In the genomic region with DNA sequence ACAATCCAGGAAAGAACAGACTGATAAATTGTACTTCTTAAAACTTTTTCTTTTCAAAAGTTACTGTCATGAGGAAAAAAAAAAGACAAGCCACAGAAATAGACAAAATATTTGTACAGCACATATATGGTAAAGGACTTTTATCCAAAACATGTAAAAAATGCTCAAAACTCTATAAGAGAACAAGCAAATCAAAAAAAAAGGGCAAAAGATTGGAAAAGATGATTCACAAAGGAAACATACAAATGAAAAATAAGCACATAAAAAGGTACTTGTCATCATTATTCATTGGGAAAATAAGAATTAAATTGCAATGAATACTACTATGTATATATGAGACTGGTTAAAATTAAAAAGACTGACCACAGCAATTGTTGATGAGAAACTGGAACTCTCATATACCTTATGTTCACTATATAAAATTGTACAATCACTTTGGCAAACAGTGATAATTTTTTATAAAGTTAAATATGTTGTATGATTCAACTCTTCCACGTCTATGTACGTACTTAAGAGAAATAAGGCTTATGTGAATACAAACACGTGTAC, we compare ENCODE assay signal across 15 cellular contexts.
"Had no signal": no experiment of that assay in that cellular context is flagged by ENCODE, and none has a peak within 500 bp of the region (broad histone marks: within the 10 kb centered on the region; RNA-seq: fewer than 3 reads in every experiment).

No MANE protein-coding gene starts in this region.

- H3K4me3 ChIP-seq: adrenal gland, body of pancreas, right atrium auricular region, skin epidermis, suprapubic skin, transverse colon, vagina had no signal

- H3K36me3 ChIP-seq: adrenal gland, right atrium auricular region, suprapubic skin, transverse colon, vagina, WERI-Rb-1 had no signal

- ATAC-seq: body of pancreas, left ventricle myocardium superior had no signal

- H3K27me3 ChIP-seq: adrenal gland, body of pancreas, right atrium auricular region, suprapubic skin, transverse colon, vagina had no signal

- H3K27ac ChIP-seq: adrenal gland, body of pancreas, right atrium auricular region, skin epidermis, suprapubic skin, transverse colon, vagina, WERI-Rb-1 had no signal

- DNase-seq: activated CD4-positive, alpha-beta T cell treated with anti-CD3 and anti-CD28 coated beads for 1 hour; activated gamma-delta T cell; adrenal gland; body of pancreas; endodermal cell; immature natural killer cell; left ventricle myocardium superior; occipital lobe; transverse colon; WERI-Rb-1 had no signal

- FAIRE-seq: colon had no signal

- H3K9me3 ChIP-seq: adrenal gland, body of pancreas, right atrium auricular region, suprapubic skin, transverse colon, vagina had no signal

- H3K4me1 ChIP-seq: adrenal gland, body of pancreas, right atrium auricular region, suprapubic skin, transverse colon, vagina had no signal
